ENCODE assay signal across 10 cellular contexts in the genomic region with DNA sequence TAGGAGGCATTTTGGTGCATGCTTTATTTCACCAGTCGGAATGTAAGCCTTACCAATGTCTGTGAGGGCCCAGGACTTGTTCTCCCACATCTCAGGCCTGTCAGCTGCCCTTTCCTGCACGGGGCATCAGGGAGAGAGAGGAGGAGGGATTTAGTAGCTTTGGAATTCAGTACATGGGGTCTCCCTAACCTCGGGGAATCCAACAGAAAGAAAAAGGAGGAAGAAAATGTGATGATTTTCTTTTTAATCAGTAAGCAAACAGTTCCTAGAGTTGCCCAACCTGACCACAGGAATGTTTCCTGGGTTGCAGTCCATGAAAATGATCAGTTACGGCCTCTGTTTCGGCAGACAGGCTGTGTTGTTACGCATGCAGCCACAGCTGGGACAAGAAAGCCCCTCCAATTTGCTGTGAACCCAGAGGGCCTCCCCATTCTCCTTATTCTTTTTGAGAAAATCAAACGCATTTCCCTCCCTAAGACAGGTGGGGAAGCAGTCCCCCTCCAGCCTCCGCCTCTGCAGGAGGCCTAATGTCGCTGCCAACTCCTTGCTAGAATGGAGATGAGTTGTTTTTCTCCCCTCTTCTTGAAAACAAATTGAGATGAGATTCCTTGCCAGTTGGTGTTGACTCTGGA. TPM values are rescaled to one million over a fixed set of nuclear protein-coding genes. Genes with fewer than 3 reads are reported as not detected.
A peak's percentile ranks its signal among the peaks of the same experiment; 100 is the strongest.
DNase-seq lines count a peak whose midpoint lies in the region; ATAC-seq, FAIRE-seq and TF ChIP-seq lines count a peak whose summit lies in the region.
"Had no signal": no experiment of that assay in that cellular context is flagged by ENCODE, and none has a peak within 500 bp of the region (broad histone marks: within the 10 kb centered on the region; RNA-seq: fewer than 3 reads in every experiment).

No MANE protein-coding gene starts in this region.

- no TSS peak for BruUV-seq in mammary epithelial cell (replicated peaks; lab: Mats Ljungman, UMichigan)

- H3K79me2 ChIP-seq in mammary epithelial cell (ENCODE audit: insufficient read depth, low read length): peaks cover 74% of the 10 kb centered on the region

- H3K9me3 ChIP-seq in mammary epithelial cell (replicated peaks; ENCODE audit: insufficient read depth, low read length) (no peaks in the 10 kb centered on the region), lower lobe of right lung (no peaks in the 10 kb centered on the region)
- H3K9me3 ChIP-seq: BLaER1 had no signal

- H3K27ac ChIP-seq in mammary epithelial cell (ENCODE audit: insufficient read depth, low read depth, low read length) (peak overlapping the region; percentile 59), lower lobe of right lung (peak overlapping the region; percentile 44)
- H3K27ac ChIP-seq: BLaER1 had no signal

- H3K27me3 ChIP-seq in mammary epithelial cell (ENCODE audit: insufficient read depth, low read length): no peaks in the 10 kb centered on the region
- no peaks in the 10 kb centered on the region for H3K27me3 ChIP-seq in lower lobe of right lung (ENCODE audit: low read depth)
- H3K27me3 ChIP-seq: BLaER1 had no signal

- peaks cover 33% of the 10 kb centered on the region for H3K4me1 ChIP-seq in mammary epithelial cell (ENCODE audit: insufficient read depth, low read length)
- peaks cover 34% of the 10 kb centered on the region for H3K4me1 ChIP-seq in lower lobe of right lung
- H3K4me1 ChIP-seq: BLaER1 had no signal

- FAIRE-seq in GM12891 (lab: Jason Lieb, UNC) (no peak), D721Med (lab: Jason Lieb, UNC) (no peak)

- intact Hi-C loops in mammary epithelial cell (cut with micrococcal nuclease): no loop called here
- intact Hi-C loops in lower lobe of right lung (cut with DNase I): no loop called here

- H3K36me3 ChIP-seq in mammary epithelial cell (ENCODE audit: insufficient read depth, low read length) (peaks cover 3% of the 10 kb centered on the region), lower lobe of right lung (no peaks in the 10 kb centered on the region)
- H3K36me3 ChIP-seq: BLaER1 had no signal

- H3K4me3 ChIP-seq in mammary epithelial cell (replicated peaks in 1 of 3; ENCODE audit: insufficient read depth in 1 of 3, low read depth in 2 of 3, low read length in 3 of 3) (no peak overlapping the region), lower lobe of right lung (no peak overlapping the region)
- H3K4me3 ChIP-seq: BLaER1 had no signal

- peak overlapping the region; percentile 54 for H3K9ac ChIP-seq in mammary epithelial cell (ENCODE audit: insufficient read depth, low read length)
- H3K9ac ChIP-seq: BLaER1 had no signal

- 4% methylated on average over 8 of the region's 9 CpGs for WGBS in mammary epithelial cell (ENCODE audit: low coverage, missing lambda C conversion rate)

- dilution Hi-C loops in mammary epithelial cell (cut with HindIII; ENCODE audit: low sequenced_read_pairs): no loop called here

- TF ChIP-seq CTCF in mammary epithelial cell (conservative IDR thresholded peaks at IDR 0.05 in 1 of 2, IDR thresholded peaks at IDR 0.05 in 1 of 2; ENCODE audit: extremely low read depth in 1 of 2, insufficient read depth in 1 of 2, low read depth in 1 of 2, low read length in 2 of 2): no peak
- no peak for TF ChIP-seq CTCF in lower lobe of right lung (IDR thresholded peaks at IDR 0.05)
- TF ChIP-seq CTCF in D721Med (IDR thresholded peaks at IDR 0.05; ENCODE audit: insufficient read depth, missing control alignments): no peak

- DNase-seq in SIG-M5 treated with dmso at 0.1 percent for 504 hours (lab: John Stamatoyannopoulos, UW; ENCODE audit: unreplicated experiment): peak; percentile 87
- no peak for DNase-seq in SIG-M5 (lab: John Stamatoyannopoulos, UW)
- peak; percentile 82 for DNase-seq in mammary epithelial cell
- DNase-seq in lower lobe of right lung: no peak
- DNase-seq in GM12891 (ENCODE audit: insufficient read length, low spot score): no peak
- DNase-seq in SHP77 treated with DMSO at 0.1 percent for 48 hours (lab: John Stamatoyannopoulos, UW): no peak
- no peak for DNase-seq in NCI-H1105 treated with DMSO at 0.1 percent for 48 hours (lab: John Stamatoyannopoulos, UW)
- DNase-seq in D721Med (ENCODE audit: insufficient read length, low spot score): no peak
- DNase-seq: NCI-H2081 had no signal

- CTCF ChIA-PET in mammary epithelial cell (lab: Charles Lee; ENCODE audit: low non-redundant PET): no interaction called here

- H2AFZ ChIP-seq in mammary epithelial cell (ENCODE audit: low read depth, low read length): peak overlapping the region; percentile 23

- no peaks in the 10 kb centered on the region for H4K20me1 ChIP-seq in mammary epithelial cell (ENCODE audit: insufficient read depth, low read length)
- H4K20me1 ChIP-seq: BLaER1 had no signal

- in situ Hi-C loops in mammary epithelial cell (cut with MboI; ENCODE audit: low sequenced_read_pairs in 2 of 2): no loop called here

- no peak for TF ChIP-seq POLR2A in GM12891 (IDR thresholded peaks at IDR 0.05; ENCODE audit: low read depth, low read length)

- peak; percentile 72 to 80 for ATAC-seq in lower lobe of right lung

- H3K4me2 ChIP-seq in mammary epithelial cell (ENCODE audit: insufficient read depth, low read depth, low read length): peak overlapping the region; percentile 61
- H3K4me2 ChIP-seq: BLaER1 had no signal

TF ChIP-seq in GM12891, 5 proteins besides CTCF, POLR2A, EP300 and RAD21:
- TF ChIP-seq PAX5 (IDR thresholded peaks at IDR 0.05; ENCODE audit: insufficient read depth, low read length, severe bottlenecking) (no peak), SPI1 (IDR thresholded peaks at IDR 0.05; ENCODE audit: low read depth, low read length) (no peak), TAF1 (IDR thresholded peaks at IDR 0.05; ENCODE audit: low read depth, low read length) (no peak), POLR2AphosphoS5 (IDR thresholded peaks at IDR 0.05; ENCODE audit: low read depth, low read length) (no peak), POU2F2 (IDR thresholded peaks at IDR 0.05; ENCODE audit: low read depth, low read length) (no peak)

RNA-seq across cellular contexts. Expression of a gene that starts 53.1 kb away (rescaled TPM):
- total RNA-seq in mammary epithelial cell (10 to 100 TPM; 18.2 to 24.5 TPM), lower lobe of right lung (20.4 TPM)
- polyA plus RNA-seq in mammary epithelial cell: 7.6 TPM
- 119 TPM for polyA minus RNA-seq in mammary epithelial cell
- polyA plus RNA-seq in GM12891 (2012; ENCODE audit: low read depth, missing spikeins): 4.2 TPM

RNA-seq across cellular contexts. Expression of a gene that starts 53.2 kb away (rescaled TPM):
- total RNA-seq in mammary epithelial cell (100 to 1,000 TPM; 355 to 369 TPM), lower lobe of right lung (127 TPM)
- 206 TPM for polyA plus RNA-seq in mammary epithelial cell
- polyA minus RNA-seq in mammary epithelial cell: 520 TPM
- 6.2 TPM for polyA plus RNA-seq in GM12891 (2012; ENCODE audit: low read depth, missing spikeins)

Comparison
In these comparisons a context has a peak if more than half of its experiments do, and no peak if none do; other contexts are left out.
1. DNase-seq: peak in SIG-M5 treated with dmso at 0.1 percent for 504 hours (single experiment) and mammary epithelial cell (single experiment); none in SIG-M5 (single experiment), lower lobe of right lung (single experiment), GM12891 (single experiment), SHP77 treated with DMSO at 0.1 percent for 48 hours (single experiment), NCI-H1105 treated with DMSO at 0.1 percent for 48 hours (single experiment) and D721Med (single experiment).